8 cellular contexts compared by ENCODE assay signal in the genomic region with DNA sequence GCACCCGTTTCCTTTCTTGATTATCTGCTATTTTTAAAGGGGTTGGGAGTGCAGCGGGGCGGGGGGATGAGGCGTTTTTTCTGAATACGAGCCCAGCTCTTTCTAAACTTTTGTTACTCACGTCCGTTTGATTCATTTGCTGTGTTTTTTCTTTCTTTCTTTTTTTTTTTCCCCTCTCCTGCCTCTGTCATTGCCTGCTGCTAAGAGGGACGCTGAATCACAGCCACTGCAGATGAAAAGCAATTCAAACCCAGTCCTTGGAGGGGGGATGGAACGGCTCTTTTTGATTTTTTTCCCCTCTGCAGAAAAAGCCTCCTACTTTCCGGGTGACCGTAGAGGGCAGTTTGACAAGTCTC. TPM values are rescaled to one million over a fixed set of nuclear protein-coding genes. Genes with fewer than 3 reads are reported as not detected.
DNase-seq lines count a peak whose midpoint lies in the region; ATAC-seq, FAIRE-seq and TF ChIP-seq lines count a peak whose summit lies in the region.

No MANE protein-coding gene starts in this region.

- no peak overlapping the region for H3K9ac ChIP-seq in rectal smooth muscle tissue (ENCODE audit: low read length)

- FAIRE-seq in HTR-8/SVneo (lab: Jason Lieb, UNC) = no peak

- H3K4me3 ChIP-seq in CD8-positive, alpha-beta memory T cell (ENCODE audit: low read length) = no peak overlapping the region
- H3K4me3 ChIP-seq in left ventricle myocardium inferior = peak overlapping the region; percentile 90
- H3K4me3 ChIP-seq in rectal smooth muscle tissue (ENCODE audit: low read length) = peak overlapping the region; percentile 65

- H3K9me3 ChIP-seq in CD8-positive, alpha-beta memory T cell (ENCODE audit: low read length) = no peaks in the 10 kb centered on the region
- no peaks in the 10 kb centered on the region for H3K9me3 ChIP-seq in left ventricle myocardium inferior (replicated peaks)

- intact Hi-C loops in left ventricle myocardium inferior (cut with micrococcal nuclease) = no loop called here

- no peak for DNase-seq in CD8-positive, alpha-beta memory T cell
- peak in 1 of 2 donors; percentile 10 for DNase-seq in activated naive CD4-positive, alpha-beta T cell treated with anti-CD3 and anti-CD28 coated beads, Interleukin-2, amount 50 U/mL, for 72 hours (ENCODE audit: low spot score in 2 of 2)
- no peak for DNase-seq in left ventricle myocardium inferior
- no peak for DNase-seq in NCI-H1436 (lab: John Stamatoyannopoulos, UW)
- no peak for DNase-seq in HTR-8/SVneo (ENCODE audit: insufficient read length, low spot score)
- no peak for DNase-seq in NCI-H2029 (lab: John Stamatoyannopoulos, UW)

- peaks cover 10 to 30% (median 18%) of the 10 kb centered on the region in 3 donors for H3K4me1 Mint-ChIP-seq in CD8-positive, alpha-beta memory T cell

- peaks cover 27 to 70% of the 10 kb centered on the region in 2 donors for H3K27me3 Mint-ChIP-seq in CD8-positive, alpha-beta memory T cell

- peak; percentile 7 for ATAC-seq in HG02981 (IDR thresholded peaks at IDR 0.05; ENCODE audit: unreplicated experiment)
- peak; percentile 65 for ATAC-seq in activated naive CD4-positive, alpha-beta T cell treated with anti-CD3 and anti-CD28 coated beads, Interleukin-2, amount 50 U/mL, for 72 hours

- TF ChIP-seq CTCF in left ventricle myocardium inferior (IDR thresholded peaks at IDR 0.05; ENCODE audit: borderline replicate concordance) = no peak

- no peak overlapping the region for H3K27ac Mint-ChIP-seq in CD8-positive, alpha-beta memory T cell
- H3K27ac Mint-ChIP-seq in activated naive CD4-positive, alpha-beta T cell treated with anti-CD3 and anti-CD28 coated beads, Interleukin-2, amount 50 U/mL, for 72 hours = no peak overlapping the region

- no peaks in the 10 kb centered on the region for H3K36me3 ChIP-seq in CD8-positive, alpha-beta memory T cell (ENCODE audit: insufficient read depth, low read length)
- H3K36me3 ChIP-seq in left ventricle myocardium inferior = peaks cover 14% of the 10 kb centered on the region
- no peaks in the 10 kb centered on the region for H3K36me3 ChIP-seq in rectal smooth muscle tissue (ENCODE audit: control insufficient read depth, insufficient read depth, low read length)

- H3K4me1 ChIP-seq in CD8-positive, alpha-beta memory T cell (ENCODE audit: insufficient read depth, low read length) = peaks cover 4% of the 10 kb centered on the region
- H3K4me1 ChIP-seq in left ventricle myocardium inferior (peaks cover 46% of the 10 kb centered on the region), rectal smooth muscle tissue (ENCODE audit: control insufficient read depth, insufficient read depth, low read length) (peaks cover 12% of the 10 kb centered on the region)

- H3K27me3 ChIP-seq in CD8-positive, alpha-beta memory T cell (ENCODE audit: insufficient read depth, low read length, poor library complexity, severe bottlenecking) = no peaks in the 10 kb centered on the region
- no peaks in the 10 kb centered on the region for H3K27me3 ChIP-seq in left ventricle myocardium inferior (ENCODE audit: low read depth)
- no peaks in the 10 kb centered on the region for H3K27me3 ChIP-seq in rectal smooth muscle tissue (ENCODE audit: control insufficient read depth, insufficient read depth, low read length)

- no peak overlapping the region for H3K27ac ChIP-seq in CD8-positive, alpha-beta memory T cell (ENCODE audit: low read depth, low read length)
- peak overlapping the region; percentile 99 for H3K27ac ChIP-seq in left ventricle myocardium inferior (replicated peaks)
- H3K27ac ChIP-seq in rectal smooth muscle tissue (ENCODE audit: low read depth, low read length) = peak overlapping the region; percentile 95

- POLR2A ChIA-PET in CD8-positive, alpha-beta memory T cell (lab: Charles Lee) = no interaction called here

- no peaks in the 10 kb centered on the region for H3K36me3 Mint-ChIP-seq in CD8-positive, alpha-beta memory T cell
- H3K36me3 Mint-ChIP-seq in activated naive CD4-positive, alpha-beta T cell treated with anti-CD3 and anti-CD28 coated beads, Interleukin-2, amount 50 U/mL, for 72 hours = no peaks in the 10 kb centered on the region

- no peaks in the 10 kb centered on the region for H3K9me3 Mint-ChIP-seq in CD8-positive, alpha-beta memory T cell
- no peaks in the 10 kb centered on the region for H3K9me3 Mint-ChIP-seq in activated naive CD4-positive, alpha-beta T cell treated with anti-CD3 and anti-CD28 coated beads, Interleukin-2, amount 50 U/mL, for 72 hours

- CTCF ChIA-PET in CD8-positive, alpha-beta memory T cell (lab: Charles Lee) = no interaction called here

- H3K4me3 Mint-ChIP-seq in CD8-positive, alpha-beta memory T cell = peak overlapping the region; percentile 30 to 67 (median 55)

RNA-seq across cellular contexts. Expression of gene RASSF8, which starts 0.6 kb away (rescaled TPM):
- total RNA-seq in CD8-positive, alpha-beta memory T cell = under 1 TPM in 1 of 2 experiments, not detected in 1; 0.31 TPM
- polyA plus RNA-seq in CD8-positive, alpha-beta memory T cell = not detected
- under 1 TPM; 0.46 to 0.56 TPM for total RNA-seq in activated naive CD4-positive, alpha-beta T cell treated with anti-CD3 and anti-CD28 coated beads, Interleukin-2, amount 50 U/mL, for 72 hours
- 33.7 TPM for total RNA-seq in left ventricle myocardium inferior

Comparison
In these comparisons a context has a peak if more than half of its experiments do, and no peak if none do; other contexts are left out.
1. RNA of gene RASSF8, which starts 0.6 kb away (total RNA-seq): 33.7 TPM in left ventricle myocardium inferior (single experiment); 0.46 to 0.56 TPM in activated naive CD4-positive, alpha-beta T cell treated with anti-CD3 and anti-CD28 coated beads, Interleukin-2, amount 50 U/mL, for 72 hours and 0.31 TPM in CD8-positive, alpha-beta memory T cell; every median in the first group is over 10 times any median in the second.